In the genomic region with DNA sequence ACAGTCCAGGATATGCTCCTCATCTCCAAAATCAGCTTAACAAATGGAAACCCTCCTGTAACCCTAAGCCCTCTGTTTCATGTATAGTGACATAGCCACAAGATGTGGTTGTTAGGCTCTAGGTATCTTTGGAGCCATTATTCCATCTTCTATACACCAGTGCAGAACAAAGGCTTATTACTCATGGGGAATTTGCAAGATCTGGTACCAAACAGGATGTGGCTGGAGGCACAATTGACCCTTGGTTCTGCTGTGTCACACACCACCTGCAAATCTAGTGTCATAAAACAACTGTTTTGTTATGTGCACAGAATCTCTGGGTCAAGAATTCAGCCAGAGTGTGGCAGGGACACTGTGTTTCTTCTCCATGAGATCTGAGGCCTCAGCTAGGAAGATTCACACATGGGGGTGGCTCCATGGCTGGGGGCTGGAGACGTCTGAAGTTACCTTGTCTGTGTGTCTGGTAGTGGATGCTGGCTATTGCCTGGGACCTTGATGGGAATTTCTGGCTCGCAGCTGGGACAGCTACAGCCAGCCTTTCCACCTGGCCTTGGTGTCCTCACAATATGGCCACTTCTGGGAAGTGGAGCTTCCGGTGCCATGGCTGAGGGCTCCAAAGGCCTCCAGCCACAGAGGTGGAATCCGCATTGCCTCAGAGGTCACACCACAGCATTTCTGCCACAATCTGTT, we compare ENCODE assay signal across 26 cellular contexts.
"Had no signal": no experiment of that assay in that cellular context is flagged by ENCODE, and none has a peak within 500 bp of the region (broad histone marks: within the 10 kb centered on the region; RNA-seq: fewer than 3 reads in every experiment).

No MANE protein-coding gene starts in this region.

- H3K4me3 ChIP-seq: ascending aorta, body of pancreas, Peyer's patch had no signal

- H3K9me3 ChIP-seq: ascending aorta, body of pancreas, Peyer's patch had no signal

- H3K4me1 ChIP-seq: ascending aorta, body of pancreas, Peyer's patch had no signal

- H3K36me3 ChIP-seq: ascending aorta, Peyer's patch had no signal

- ATAC-seq: activated naive CD4-positive, alpha-beta T cell treated with anti-CD3 and anti-CD28 coated beads, Interleukin-2, amount 50 U/mL, for 72 hours; activated naive CD8-positive, alpha-beta T cell treated with anti-CD3 and anti-CD28 coated beads, Interleukin-2, amount 50 U/mL, for 24 hours; activated T-cell treated with anti-CD3 and anti-CD28 coated beads, Interleukin-2, amount 50 U/mL, for 4 hours; body of pancreas had no signal

- H3K27ac ChIP-seq: ascending aorta, body of pancreas, Peyer's patch, VCaP had no signal

- H3K27me3 ChIP-seq: ascending aorta, body of pancreas, Peyer's patch had no signal

- DNase-seq: activated CD4-positive, alpha-beta memory T cell treated with anti-CD3 and anti-CD28 coated beads for 36 hours; activated CD4-positive, alpha-beta T cell treated with anti-CD3 and anti-CD28 coated beads, Interleukin-2, amount 10 ng/mL, durations not matched to agents 7 days and 5 days; activated CD4-positive, CD25-positive, alpha-beta regulatory T cell; activated CD8-positive, alpha-beta memory T cell treated with anti-CD3 and anti-CD28 coated beads for 24 hours; activated effector memory CD4-positive, alpha-beta T cell treated with anti-CD3 and anti-CD28 coated beads, Interleukin-2, amount 50 U/mL, for 16 hours; activated naive CD4-positive, alpha-beta T cell treated with Interleukin-2 at 50 U/mL for 16 hours; activated naive CD8-positive, alpha-beta T cell treated with anti-CD3 and anti-CD28 coated beads, Interleukin-2, amount 50 U/mL, for 24 hours; activated T-cell treated with anti-CD3 and anti-CD28 coated beads, Interleukin-2, amount 50 U/mL, for 4 hours; amniotic stem cell; body of pancreas; cerebellar nuclear complex; NCI-H1048; NCI-H146; NCI-H187 treated with DMSO at 0.1 percent for 48 hours; NCI-H2171; NCI-H2227 treated with DMSO at 0.1 percent for 48 hours; NCI-H446 treated with DMSO at 0.1 percent for 48 hours; NCI-H524 treated with DMSO at 0.1 percent for 48 hours; NCI-H82; NK-92 treated with Interleukin-12 subunit alpha and Interleukin-12 subunit beta, amount 100 ng/mL, for 24 hours; Peyer's patch; SHP77 treated with DMSO at 0.1 percent for 48 hours; T-helper 1 cell had no signal
